ENCODE assay signal across 1 cellular context in the genomic region with DNA sequence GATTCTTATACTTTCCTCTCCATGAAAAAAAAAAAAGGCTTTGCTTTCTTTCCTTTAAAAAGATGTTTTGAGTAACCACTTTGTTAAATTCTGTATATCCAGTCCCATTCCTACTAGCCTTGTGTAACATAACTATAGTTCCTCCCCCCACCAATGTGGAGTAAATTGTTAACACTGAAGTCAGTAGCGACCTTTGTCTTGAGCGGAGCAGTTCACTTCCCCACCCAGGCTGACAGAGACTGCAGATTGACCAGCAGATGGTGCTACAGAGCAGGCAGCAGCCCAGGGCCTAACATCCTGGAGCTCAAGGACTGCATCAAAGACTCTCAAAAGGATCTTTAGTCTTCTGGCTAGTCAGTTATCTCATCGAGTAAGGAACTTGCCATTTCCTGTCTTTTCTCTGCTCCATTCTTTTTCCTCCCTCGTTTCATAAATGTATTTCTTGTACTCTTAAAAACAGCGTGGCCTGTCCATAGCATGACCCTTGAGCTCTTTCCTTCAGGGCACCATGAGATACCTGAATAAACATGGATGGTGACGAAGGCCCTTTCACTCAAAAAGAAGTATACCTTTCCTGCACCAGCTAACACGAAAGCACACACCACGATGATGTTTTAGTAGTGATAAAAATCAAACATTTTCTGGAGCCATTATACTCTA.
TF ChIP-seq lines count a peak whose summit lies in the region.

No MANE protein-coding gene starts in this region.

TF ChIP-seq in HepG2, 621 proteins besides CTCF, POLR2A, EP300 and RAD21 (continued from another document and continues in another):
- TF ChIP-seq, protein P1, sequence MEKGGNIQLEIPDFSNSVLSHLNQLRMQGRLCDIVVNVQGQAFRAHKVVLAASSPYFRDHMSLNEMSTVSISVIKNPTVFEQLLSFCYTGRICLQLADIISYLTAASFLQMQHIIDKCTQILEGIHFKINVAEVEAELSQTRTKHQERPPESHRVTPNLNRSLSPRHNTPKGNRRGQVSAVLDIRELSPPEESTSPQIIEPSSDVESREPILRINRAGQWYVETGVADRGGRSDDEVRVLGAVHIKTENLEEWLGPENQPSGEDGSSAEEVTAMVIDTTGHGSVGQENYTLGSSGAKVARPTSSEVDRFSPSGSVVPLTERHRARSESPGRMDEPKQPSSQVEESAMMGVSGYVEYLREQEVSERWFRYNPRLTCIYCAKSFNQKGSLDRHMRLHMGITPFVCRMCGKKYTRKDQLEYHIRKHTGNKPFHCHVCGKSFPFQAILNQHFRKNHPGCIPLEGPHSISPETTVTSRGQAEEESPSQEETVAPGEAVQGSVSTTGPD (CRISPR knock-in tag; IDR thresholded peaks at IDR 0.05): no peak
- no peak for TF ChIP-seq ZNF879 (CRISPR knock-in tag; IDR thresholded peaks at IDR 0.05)
- TF ChIP-seq TAF15 (IDR thresholded peaks at IDR 0.05; ENCODE audit: low read depth, low read length, poor library complexity, severe bottlenecking): no peak
- TF ChIP-seq ATF7-NPFF (CRISPR knock-in tag; IDR thresholded peaks at IDR 0.05; ENCODE audit: low read depth): no peak
- no peak for TF ChIP-seq MTA1 (CRISPR knock-in tag; IDR thresholded peaks at IDR 0.05; ENCODE audit: borderline replicate concordance)
- TF ChIP-seq KAT7 (CRISPR knock-in tag; IDR thresholded peaks at IDR 0.05; ENCODE audit: borderline replicate concordance): no peak
- TF ChIP-seq, protein P2, sequence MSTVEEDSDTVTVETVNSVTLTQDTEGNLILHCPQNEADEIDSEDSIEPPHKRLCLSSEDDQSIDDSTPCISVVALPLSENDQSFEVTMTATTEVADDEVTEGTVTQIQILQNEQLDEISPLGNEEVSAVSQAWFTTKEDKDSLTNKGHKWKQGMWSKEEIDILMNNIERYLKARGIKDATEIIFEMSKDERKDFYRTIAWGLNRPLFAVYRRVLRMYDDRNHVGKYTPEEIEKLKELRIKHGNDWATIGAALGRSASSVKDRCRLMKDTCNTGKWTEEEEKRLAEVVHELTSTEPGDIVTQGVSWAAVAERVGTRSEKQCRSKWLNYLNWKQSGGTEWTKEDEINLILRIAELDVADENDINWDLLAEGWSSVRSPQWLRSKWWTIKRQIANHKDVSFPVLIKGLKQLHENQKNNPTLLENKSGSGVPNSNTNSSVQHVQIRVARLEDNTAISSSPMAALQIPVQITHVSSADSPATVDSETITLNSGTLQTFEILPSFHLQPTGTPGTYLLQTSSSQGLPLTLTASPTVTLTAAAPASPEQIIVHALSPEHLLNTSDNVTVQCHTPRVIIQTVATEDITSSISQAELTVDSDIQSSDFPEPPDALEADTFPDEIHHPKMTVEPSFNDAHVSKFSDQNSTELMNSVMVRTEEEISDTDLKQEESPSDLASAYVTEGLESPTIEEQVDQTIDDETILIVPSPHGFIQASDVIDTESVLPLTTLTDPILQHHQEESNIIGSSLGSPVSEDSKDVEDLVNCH (CRISPR knock-in tag; IDR thresholded peaks at IDR 0.05): no peak
- no peak for TF ChIP-seq NCOA5 (CRISPR knock-in tag; IDR thresholded peaks at IDR 0.05)
- TF ChIP-seq, protein P3, sequence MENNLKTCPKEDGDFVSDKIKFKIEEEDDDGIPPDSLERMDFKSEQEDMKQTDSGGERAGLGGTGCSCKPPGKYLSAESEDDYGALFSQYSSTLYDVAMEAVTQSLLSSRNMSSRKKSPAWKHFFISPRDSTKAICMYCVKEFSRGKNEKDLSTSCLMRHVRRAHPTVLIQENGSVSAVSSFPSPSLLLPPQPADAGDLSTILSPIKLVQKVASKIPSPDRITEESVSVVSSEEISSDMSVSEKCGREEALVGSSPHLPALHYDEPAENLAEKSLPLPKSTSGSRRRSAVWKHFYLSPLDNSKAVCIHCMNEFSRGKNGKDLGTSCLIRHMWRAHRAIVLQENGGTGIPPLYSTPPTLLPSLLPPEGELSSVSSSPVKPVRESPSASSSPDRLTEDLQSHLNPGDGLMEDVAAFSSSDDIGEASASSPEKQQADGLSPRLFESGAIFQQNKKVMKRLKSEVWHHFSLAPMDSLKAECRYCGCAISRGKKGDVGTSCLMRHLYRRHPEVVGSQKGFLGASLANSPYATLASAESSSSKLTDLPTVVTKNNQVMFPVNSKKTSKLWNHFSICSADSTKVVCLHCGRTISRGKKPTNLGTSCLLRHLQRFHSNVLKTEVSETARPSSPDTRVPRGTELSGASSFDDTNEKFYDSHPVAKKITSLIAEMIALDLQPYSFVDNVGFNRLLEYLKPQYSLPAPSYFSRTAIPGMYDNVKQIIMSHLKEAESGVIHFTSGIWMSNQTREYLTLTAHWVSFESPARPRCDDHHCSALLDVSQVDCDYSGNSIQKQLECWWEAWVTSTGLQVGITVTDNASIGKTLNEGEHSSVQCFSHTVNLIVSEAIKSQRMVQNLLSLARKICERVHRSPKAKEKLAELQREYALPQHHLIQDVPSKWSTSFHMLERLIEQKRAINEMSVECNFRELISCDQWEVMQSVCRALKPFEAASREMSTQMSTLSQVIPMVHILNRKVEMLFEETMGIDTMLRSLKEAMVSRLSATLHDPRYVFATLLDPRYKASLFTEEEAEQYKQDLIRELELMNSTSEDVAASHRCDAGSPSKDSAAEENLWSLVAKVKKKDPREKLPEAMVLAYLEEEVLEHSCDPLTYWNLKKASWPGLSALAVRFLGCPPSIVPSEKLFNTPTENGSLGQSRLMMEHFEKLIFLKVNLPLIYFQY (CRISPR knock-in tag; IDR thresholded peaks at IDR 0.05; ENCODE audit: borderline replicate concordance): no peak; the same call in 1 of the 2 replicates
- TF ChIP-seq, protein P4, sequence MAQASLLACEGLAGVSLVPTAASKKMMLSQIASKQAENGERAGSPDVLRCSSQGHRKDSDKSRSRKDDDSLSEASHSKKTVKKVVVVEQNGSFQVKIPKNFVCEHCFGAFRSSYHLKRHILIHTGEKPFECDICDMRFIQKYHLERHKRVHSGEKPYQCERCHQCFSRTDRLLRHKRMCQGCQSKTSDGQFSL (CRISPR knock-in tag; IDR thresholded peaks at IDR 0.05): peak; percentile 85; the same call in 1 of the 2 replicates
- TF ChIP-seq, protein P5, sequence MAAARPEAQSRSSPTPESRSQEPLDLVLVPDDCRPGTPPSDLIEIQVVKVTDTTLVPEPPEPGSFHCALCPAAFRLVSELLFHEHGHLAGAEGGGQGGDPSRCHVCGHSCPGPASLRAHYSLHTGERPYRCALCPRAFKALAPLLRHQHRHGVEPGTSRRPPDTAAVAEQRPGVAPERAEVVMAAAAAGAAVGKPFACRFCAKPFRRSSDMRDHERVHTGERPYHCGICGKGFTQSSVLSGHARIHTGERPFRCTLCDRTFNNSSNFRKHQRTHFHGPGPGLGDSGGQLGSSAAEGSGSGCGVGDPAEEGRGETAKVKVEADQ (CRISPR knock-in tag; IDR thresholded peaks at IDR 0.05; ENCODE audit: borderline replicate concordance): no peak
- peak; percentile 50 for TF ChIP-seq YY1 (IDR thresholded peaks at IDR 0.05; ENCODE audit: insufficient read depth, insufficient replicate concordance, low read depth, low read length)
- TF ChIP-seq, protein P6, sequence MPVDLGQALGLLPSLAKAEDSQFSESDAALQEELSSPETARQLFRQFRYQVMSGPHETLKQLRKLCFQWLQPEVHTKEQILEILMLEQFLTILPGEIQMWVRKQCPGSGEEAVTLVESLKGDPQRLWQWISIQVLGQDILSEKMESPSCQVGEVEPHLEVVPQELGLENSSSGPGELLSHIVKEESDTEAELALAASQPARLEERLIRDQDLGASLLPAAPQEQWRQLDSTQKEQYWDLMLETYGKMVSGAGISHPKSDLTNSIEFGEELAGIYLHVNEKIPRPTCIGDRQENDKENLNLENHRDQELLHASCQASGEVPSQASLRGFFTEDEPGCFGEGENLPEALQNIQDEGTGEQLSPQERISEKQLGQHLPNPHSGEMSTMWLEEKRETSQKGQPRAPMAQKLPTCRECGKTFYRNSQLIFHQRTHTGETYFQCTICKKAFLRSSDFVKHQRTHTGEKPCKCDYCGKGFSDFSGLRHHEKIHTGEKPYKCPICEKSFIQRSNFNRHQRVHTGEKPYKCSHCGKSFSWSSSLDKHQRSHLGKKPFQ (CRISPR knock-in tag; IDR thresholded peaks at IDR 0.05; ENCODE audit: insufficient replicate concordance): no peak
- TF ChIP-seq KLF9 (CRISPR knock-in tag; IDR thresholded peaks at IDR 0.05; ENCODE audit: low read depth): 0 out of 2 replicates have a peak, but pooled peaks have one; percentile 17
- peak; percentile 65 for TF ChIP-seq FOXO1 (CRISPR knock-in tag; IDR thresholded peaks at IDR 0.05)
- TF ChIP-seq, protein P7, sequence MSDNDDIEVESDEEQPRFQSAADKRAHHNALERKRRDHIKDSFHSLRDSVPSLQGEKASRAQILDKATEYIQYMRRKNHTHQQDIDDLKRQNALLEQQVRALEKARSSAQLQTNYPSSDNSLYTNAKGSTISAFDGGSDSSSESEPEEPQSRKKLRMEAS (IDR thresholded peaks at IDR 0.05): peak; percentile 37; the same call in 1 of the 2 replicates
- TF ChIP-seq ZNF34 (CRISPR knock-in tag; IDR thresholded peaks at IDR 0.05; ENCODE audit: borderline replicate concordance): no peak
- TF ChIP-seq RBFOX2 (IDR thresholded peaks at IDR 0.05; ENCODE audit: low read depth, low read length): no peak
- no peak for TF ChIP-seq JUN (CRISPR knock-in tag; IDR thresholded peaks at IDR 0.05)
- TF ChIP-seq, protein P8, sequence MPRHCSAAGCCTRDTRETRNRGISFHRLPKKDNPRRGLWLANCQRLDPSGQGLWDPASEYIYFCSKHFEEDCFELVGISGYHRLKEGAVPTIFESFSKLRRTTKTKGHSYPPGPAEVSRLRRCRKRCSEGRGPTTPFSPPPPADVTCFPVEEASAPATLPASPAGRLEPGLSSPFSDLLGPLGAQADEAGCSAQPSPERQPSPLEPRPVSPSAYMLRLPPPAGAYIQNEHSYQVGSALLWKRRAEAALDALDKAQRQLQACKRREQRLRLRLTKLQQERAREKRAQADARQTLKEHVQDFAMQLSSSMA (CRISPR knock-in tag; IDR thresholded peaks at IDR 0.05): no peak
- TF ChIP-seq ZNF205 (CRISPR knock-in tag; IDR thresholded peaks at IDR 0.05): 0 out of 2 replicates have a peak, but pooled peaks have one; percentile 41
- no peak for TF ChIP-seq SATB2 (CRISPR knock-in tag; IDR thresholded peaks at IDR 0.05)
- no peak for TF ChIP-seq ZNF572 (CRISPR knock-in tag; IDR thresholded peaks at IDR 0.05)
- peak; percentile 58; the same call in 1 of the 2 replicates for TF ChIP-seq ZSCAN31 (CRISPR knock-in tag; IDR thresholded peaks at IDR 0.05; ENCODE audit: low read depth)
- TF ChIP-seq ZFAT (CRISPR knock-in tag; conservative IDR thresholded peaks at IDR 0.05): no peak
- TF ChIP-seq HDAC1 (CRISPR knock-in tag; IDR thresholded peaks at IDR 0.05): peak; percentile 62
- no peak for TF ChIP-seq ATAD3A (CRISPR knock-in tag; IDR thresholded peaks at IDR 0.05)
- TF ChIP-seq ZNF562 (CRISPR knock-in tag; IDR thresholded peaks at IDR 0.05; ENCODE audit: borderline replicate concordance): no peak
- no peak for TF ChIP-seq ZNF136 (CRISPR knock-in tag; IDR thresholded peaks at IDR 0.05; ENCODE audit: low read depth)
- TF ChIP-seq, protein P9, sequence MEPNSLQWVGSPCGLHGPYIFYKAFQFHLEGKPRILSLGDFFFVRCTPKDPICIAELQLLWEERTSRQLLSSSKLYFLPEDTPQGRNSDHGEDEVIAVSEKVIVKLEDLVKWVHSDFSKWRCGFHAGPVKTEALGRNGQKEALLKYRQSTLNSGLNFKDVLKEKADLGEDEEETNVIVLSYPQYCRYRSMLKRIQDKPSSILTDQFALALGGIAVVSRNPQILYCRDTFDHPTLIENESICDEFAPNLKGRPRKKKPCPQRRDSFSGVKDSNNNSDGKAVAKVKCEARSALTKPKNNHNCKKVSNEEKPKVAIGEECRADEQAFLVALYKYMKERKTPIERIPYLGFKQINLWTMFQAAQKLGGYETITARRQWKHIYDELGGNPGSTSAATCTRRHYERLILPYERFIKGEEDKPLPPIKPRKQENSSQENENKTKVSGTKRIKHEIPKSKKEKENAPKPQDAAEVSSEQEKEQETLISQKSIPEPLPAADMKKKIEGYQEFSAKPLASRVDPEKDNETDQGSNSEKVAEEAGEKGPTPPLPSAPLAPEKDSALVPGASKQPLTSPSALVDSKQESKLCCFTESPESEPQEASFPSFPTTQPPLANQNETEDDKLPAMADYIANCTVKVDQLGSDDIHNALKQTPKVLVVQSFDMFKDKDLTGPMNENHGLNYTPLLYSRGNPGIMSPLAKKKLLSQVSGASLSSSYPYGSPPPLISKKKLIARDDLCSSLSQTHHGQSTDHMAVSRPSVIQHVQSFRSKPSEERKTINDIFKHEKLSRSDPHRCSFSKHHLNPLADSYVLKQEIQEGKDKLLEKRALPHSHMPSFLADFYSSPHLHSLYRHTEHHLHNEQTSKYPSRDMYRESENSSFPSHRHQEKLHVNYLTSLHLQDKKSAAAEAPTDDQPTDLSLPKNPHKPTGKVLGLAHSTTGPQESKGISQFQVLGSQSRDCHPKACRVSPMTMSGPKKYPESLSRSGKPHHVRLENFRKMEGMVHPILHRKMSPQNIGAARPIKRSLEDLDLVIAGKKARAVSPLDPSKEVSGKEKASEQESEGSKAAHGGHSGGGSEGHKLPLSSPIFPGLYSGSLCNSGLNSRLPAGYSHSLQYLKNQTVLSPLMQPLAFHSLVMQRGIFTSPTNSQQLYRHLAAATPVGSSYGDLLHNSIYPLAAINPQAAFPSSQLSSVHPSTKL (CRISPR knock-in tag; IDR thresholded peaks at IDR 0.05): peak; percentile 85
- TF ChIP-seq ZNF274 (CRISPR knock-in tag; IDR thresholded peaks at IDR 0.05): no peak
- peak; percentile 84 for TF ChIP-seq STAG1 (CRISPR knock-in tag; IDR thresholded peaks at IDR 0.05)
- peak; percentile 91 for TF ChIP-seq HNF4G (IDR thresholded peaks at IDR 0.05; ENCODE audit: borderline replicate concordance, low read depth, low read length)
- TF ChIP-seq HNF4G (CRISPR knock-in tag; IDR thresholded peaks at IDR 0.05; ENCODE audit: borderline replicate concordance, low read depth): peak; percentile 87; the same call in 1 of the 2 replicates
- TF ChIP-seq ZNF326 (CRISPR knock-in tag; IDR thresholded peaks at IDR 0.05; ENCODE audit: borderline replicate concordance): no peak
- TF ChIP-seq YEATS2 (CRISPR knock-in tag; IDR thresholded peaks at IDR 0.05; ENCODE audit: borderline replicate concordance): peak; percentile 41; the same call in 1 of the 2 replicates
- no peak for TF ChIP-seq PRPF4 (IDR thresholded peaks at IDR 0.05; ENCODE audit: low read depth, low read length, poor library complexity, severe bottlenecking)
- no peak for TF ChIP-seq NPAS2 (CRISPR knock-in tag; IDR thresholded peaks at IDR 0.05; ENCODE audit: borderline replicate concordance)
- TF ChIP-seq ZNF253 (CRISPR knock-in tag; IDR thresholded peaks at IDR 0.05; ENCODE audit: borderline replicate concordance): no peak
- no peak for TF ChIP-seq LCORL (IDR thresholded peaks at IDR 0.05)
- no peak for TF ChIP-seq LCORL (CRISPR knock-in tag; IDR thresholded peaks at IDR 0.05)
- no peak for TF ChIP-seq ZBTB3 (CRISPR knock-in tag; IDR thresholded peaks at IDR 0.05; ENCODE audit: borderline replicate concordance, low read depth)
- no peak for TF ChIP-seq KDM5A (IDR thresholded peaks at IDR 0.05; ENCODE audit: borderline replicate concordance, low read length)
- TF ChIP-seq, protein P10, sequence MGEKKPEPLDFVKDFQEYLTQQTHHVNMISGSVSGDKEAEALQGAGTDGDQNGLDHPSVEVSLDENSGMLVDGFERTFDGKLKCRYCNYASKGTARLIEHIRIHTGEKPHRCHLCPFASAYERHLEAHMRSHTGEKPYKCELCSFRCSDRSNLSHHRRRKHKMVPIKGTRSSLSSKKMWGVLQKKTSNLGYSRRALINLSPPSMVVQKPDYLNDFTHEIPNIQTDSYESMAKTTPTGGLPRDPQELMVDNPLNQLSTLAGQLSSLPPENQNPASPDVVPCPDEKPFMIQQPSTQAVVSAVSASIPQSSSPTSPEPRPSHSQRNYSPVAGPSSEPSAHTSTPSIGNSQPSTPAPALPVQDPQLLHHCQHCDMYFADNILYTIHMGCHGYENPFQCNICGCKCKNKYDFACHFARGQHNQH (CRISPR knock-in tag; IDR thresholded peaks at IDR 0.05): peak; percentile 56; the same call in 1 of the 2 replicates
- no peak for TF ChIP-seq ZNF703 (CRISPR knock-in tag; IDR thresholded peaks at IDR 0.05; ENCODE audit: borderline replicate concordance)
- no peak for TF ChIP-seq CC2D1A (CRISPR knock-in tag; IDR thresholded peaks at IDR 0.05)
- no peak for TF ChIP-seq ZNF24 (IDR thresholded peaks at IDR 0.05)
- no peak for TF ChIP-seq NR3C1 (CRISPR knock-in tag; IDR thresholded peaks at IDR 0.05)
